26 cellular contexts compared by ENCODE assay signal in the genomic region with DNA sequence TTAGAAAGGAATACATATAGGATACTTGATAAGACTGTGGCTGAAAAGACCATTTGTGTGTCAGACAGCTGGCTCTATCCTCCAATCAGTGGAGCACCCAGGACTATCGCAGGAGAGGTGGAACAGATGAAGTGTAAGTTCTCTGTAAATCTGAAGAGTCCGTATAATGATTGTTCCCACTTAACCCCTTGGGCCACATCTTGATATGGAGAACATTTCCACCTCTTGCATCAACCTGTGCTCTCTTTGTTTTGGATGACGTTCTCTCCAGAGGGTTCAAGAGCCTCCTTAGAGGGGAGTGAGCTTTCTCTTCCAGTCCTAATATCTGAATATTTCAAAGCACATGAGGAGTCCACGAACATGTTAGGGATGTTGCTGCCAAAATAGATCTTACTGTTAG.
"Had no signal": no experiment of that assay in that cellular context is flagged by ENCODE, and none has a peak within 500 bp of the region (broad histone marks: within the 10 kb centered on the region; RNA-seq: fewer than 3 reads in every experiment).

No MANE protein-coding gene starts in this region.

- FAIRE-seq: HTR-8/SVneo, RCC 7860 had no signal

- H3K27ac ChIP-seq: HL-60, SJSA1, SK-N-MC had no signal

- H3K9me3 ChIP-seq: SJSA1 had no signal

- H3K27me3 ChIP-seq: SJSA1 had no signal

- DNase-seq: KBM-7, MV-4-11, NCI-H1048, NCI-H1105, NCI-H1417, NCI-H1436 treated with DMSO at 0.1 percent for 48 hours, NCI-H1694, NCI-H187 treated with DMSO at 0.1 percent for 48 hours, NCI-H2029 treated with DMSO at 0.1 percent for 48 hours, NCI-H2171, NCI-H226, NCI-H446, NCI-H510A, NCI-H524 treated with DMSO at 0.1 percent for 48 hours, NCI-H69, NCI-H774, Right ventricle myocardium superior, RPMI8226, SIG-M5, SW 1271 had no signal

- H3K27me3 Mint-ChIP-seq: IgD-negative memory B cell had no signal

- H3K27ac Mint-ChIP-seq: IgD-negative memory B cell had no signal

- H3K4me3 ChIP-seq: SJSA1, SK-N-MC had no signal

- H3K4me3 Mint-ChIP-seq: IgD-negative memory B cell had no signal

- H3K9me3 Mint-ChIP-seq: IgD-negative memory B cell had no signal

- H3K4me1 ChIP-seq: SJSA1 had no signal
